In the genomic region with DNA sequence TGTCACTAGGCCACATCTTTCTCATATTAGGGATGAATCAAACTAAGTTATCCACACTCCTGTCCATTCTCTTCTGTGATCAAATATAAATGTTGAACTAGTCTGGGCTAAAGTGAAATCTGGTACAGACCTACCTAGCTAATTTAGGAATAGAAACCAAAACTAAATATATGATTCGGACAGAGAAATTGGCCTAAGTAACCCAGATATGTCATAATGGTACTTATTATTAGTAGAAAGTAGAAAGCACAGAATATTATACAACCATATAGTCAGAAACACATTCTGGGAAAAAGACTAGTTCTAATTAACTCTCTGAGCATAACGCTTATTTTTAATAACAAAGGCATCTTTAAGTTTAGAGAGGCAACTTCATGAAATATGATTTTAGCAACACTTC, we compare ENCODE assay signal across 14 cellular contexts.
DNase-seq lines count a peak whose midpoint lies in the region; ATAC-seq, FAIRE-seq and TF ChIP-seq lines count a peak whose summit lies in the region.
"Had no signal": no experiment of that assay in that cellular context is flagged by ENCODE, and none has a peak within 500 bp of the region (broad histone marks: within the 10 kb centered on the region; RNA-seq: fewer than 3 reads in every experiment).

No MANE protein-coding gene starts in this region.

- peak; percentile 54 for DNase-seq in GM12865 (ENCODE audit: low read depth)
- DNase-seq in activated CD4-positive, alpha-beta memory T cell treated with anti-CD3 and anti-CD28 coated beads, Interleukin-2, amount 10 ng/mL, durations not matched to agents 7 days and 5 days, result no peak
- DNase-seq in frontal cortex (ENCODE audit: low spot score in 2 of 2), result no peak
- DNase-seq in pons (ENCODE audit: low spot score), result no peak
- no peak for DNase-seq in natural killer cell treated with Interleukin-12 subunit alpha and Interleukin-12 subunit beta and Interleukin-15 and Interleukin-18, amount 100 ng/mL, for 72 hours (ENCODE audit: low spot score)
- DNase-seq: activated CD8-positive, alpha-beta T cell treated with anti-CD3 and anti-CD28 coated beads, Interleukin-2, amount 10 ng/mL, durations not matched to agents 7 days and 5 days; cortex of kidney; DMS 273 treated with DMSO at 0.1 percent for 48 hours; NCI-H1694 treated with DMSO at 0.1 percent for 48 hours had no signal

- FAIRE-seq in frontal cortex (lab: Jason Lieb, UNC), result no peak

- TF ChIP-seq CTCF in GM12865 (IDR thresholded peaks at IDR 0.05; ENCODE audit: insufficient read depth, low read depth, low read length, missing control alignments), result no peak

- H3K9me3 Mint-ChIP-seq in activated CD4-positive, alpha-beta memory T cell treated with anti-CD3 and anti-CD28 coated beads, Interleukin-2, amount 10 ng/mL, durations not matched to agents 7 days and 5 days, result no peaks in the 10 kb centered on the region
- H3K9me3 Mint-ChIP-seq in natural killer cell treated with Interleukin-12 subunit alpha and Interleukin-12 subunit beta and Interleukin-15 and Interleukin-18, amount 100 ng/mL, for 72 hours, result peaks cover 9% of the 10 kb centered on the region

- no peaks in the 10 kb centered on the region for H3K27me3 Mint-ChIP-seq in activated CD4-positive, alpha-beta memory T cell treated with anti-CD3 and anti-CD28 coated beads, Interleukin-2, amount 10 ng/mL, durations not matched to agents 7 days and 5 days
- no peaks in the 10 kb centered on the region for H3K27me3 Mint-ChIP-seq in natural killer cell treated with Interleukin-12 subunit alpha and Interleukin-12 subunit beta and Interleukin-15 and Interleukin-18, amount 100 ng/mL, for 72 hours
- H3K27me3 Mint-ChIP-seq: activated naive CD8-positive, alpha-beta T cell had no signal

- no peak overlapping the region; the same call in 1 of the 2 replicates for H3K4me3 ChIP-seq in GM12865 (ENCODE audit: low read depth, low read length)
- H3K4me3 ChIP-seq: suprapubic skin had no signal

- CTCF ChIA-PET in activated CD4-positive, alpha-beta memory T cell treated with anti-CD3 and anti-CD28 coated beads, Interleukin-2, amount 10 ng/mL, durations not matched to agents 7 days and 5 days (lab: Charles Lee), result no interaction called here

- POLR2A ChIA-PET in activated CD4-positive, alpha-beta memory T cell treated with anti-CD3 and anti-CD28 coated beads, Interleukin-2, amount 10 ng/mL, durations not matched to agents 7 days and 5 days (lab: Charles Lee), result no interaction called here

- H3K27ac Mint-ChIP-seq in activated CD4-positive, alpha-beta memory T cell treated with anti-CD3 and anti-CD28 coated beads, Interleukin-2, amount 10 ng/mL, durations not matched to agents 7 days and 5 days, result no peak overlapping the region
- H3K27ac Mint-ChIP-seq in natural killer cell treated with Interleukin-12 subunit alpha and Interleukin-12 subunit beta and Interleukin-15 and Interleukin-18, amount 100 ng/mL, for 72 hours, result no peak overlapping the region
- H3K27ac Mint-ChIP-seq: activated CD8-positive, alpha-beta T cell treated with anti-CD3 and anti-CD28 coated beads, Interleukin-2, amount 10 ng/mL, durations not matched to agents 7 days and 5 days; activated naive CD8-positive, alpha-beta T cell had no signal

- peak; percentile 79 for ATAC-seq in GM19328 (IDR thresholded peaks at IDR 0.05; ENCODE audit: unreplicated experiment)
- ATAC-seq in HG02588 (IDR thresholded peaks at IDR 0.05; ENCODE audit: unreplicated experiment), result peak; percentile 84
- ATAC-seq in HG03159 (IDR thresholded peaks at IDR 0.05; ENCODE audit: unreplicated experiment), result peak; percentile 85
- no peak for ATAC-seq in natural killer cell treated with Interleukin-12 subunit alpha and Interleukin-12 subunit beta and Interleukin-15 and Interleukin-18, amount 100 ng/mL, for 72 hours
- ATAC-seq: activated CD8-positive, alpha-beta T cell treated with anti-CD3 and anti-CD28 coated beads, Interleukin-2, amount 10 ng/mL, durations not matched to agents 7 days and 5 days had no signal

- H3K4me1 Mint-ChIP-seq in activated CD4-positive, alpha-beta memory T cell treated with anti-CD3 and anti-CD28 coated beads, Interleukin-2, amount 10 ng/mL, durations not matched to agents 7 days and 5 days, result no peaks in the 10 kb centered on the region
- no peaks in the 10 kb centered on the region for H3K4me1 Mint-ChIP-seq in natural killer cell treated with Interleukin-12 subunit alpha and Interleukin-12 subunit beta and Interleukin-15 and Interleukin-18, amount 100 ng/mL, for 72 hours (ENCODE audit: low read depth in 2 of 2)

- no peak overlapping the region for H3K4me3 Mint-ChIP-seq in activated CD4-positive, alpha-beta memory T cell treated with anti-CD3 and anti-CD28 coated beads, Interleukin-2, amount 10 ng/mL, durations not matched to agents 7 days and 5 days
- H3K4me3 Mint-ChIP-seq in natural killer cell treated with Interleukin-12 subunit alpha and Interleukin-12 subunit beta and Interleukin-15 and Interleukin-18, amount 100 ng/mL, for 72 hours, result no peak overlapping the region
- H3K4me3 Mint-ChIP-seq: activated CD8-positive, alpha-beta T cell treated with anti-CD3 and anti-CD28 coated beads, Interleukin-2, amount 10 ng/mL, durations not matched to agents 7 days and 5 days; activated naive CD8-positive, alpha-beta T cell had no signal

- no peaks in the 10 kb centered on the region for H3K36me3 Mint-ChIP-seq in activated CD4-positive, alpha-beta memory T cell treated with anti-CD3 and anti-CD28 coated beads, Interleukin-2, amount 10 ng/mL, durations not matched to agents 7 days and 5 days (ENCODE audit: low read depth)
- no peaks in the 10 kb centered on the region for H3K36me3 Mint-ChIP-seq in natural killer cell treated with Interleukin-12 subunit alpha and Interleukin-12 subunit beta and Interleukin-15 and Interleukin-18, amount 100 ng/mL, for 72 hours
- H3K36me3 Mint-ChIP-seq: activated naive CD8-positive, alpha-beta T cell had no signal

Comparison
In these comparisons a context has a peak if more than half of its experiments do, and no peak if none do; other contexts are left out.
1. ATAC-seq: peak in GM19328 (single experiment), HG02588 (single experiment) and HG03159 (single experiment); none in natural killer cell treated with Interleukin-12 subunit alpha and Interleukin-12 subunit beta and Interleukin-15 and Interleukin-18, amount 100 ng/mL, for 72 hours (0 of 2).